In the genomic region with DNA sequence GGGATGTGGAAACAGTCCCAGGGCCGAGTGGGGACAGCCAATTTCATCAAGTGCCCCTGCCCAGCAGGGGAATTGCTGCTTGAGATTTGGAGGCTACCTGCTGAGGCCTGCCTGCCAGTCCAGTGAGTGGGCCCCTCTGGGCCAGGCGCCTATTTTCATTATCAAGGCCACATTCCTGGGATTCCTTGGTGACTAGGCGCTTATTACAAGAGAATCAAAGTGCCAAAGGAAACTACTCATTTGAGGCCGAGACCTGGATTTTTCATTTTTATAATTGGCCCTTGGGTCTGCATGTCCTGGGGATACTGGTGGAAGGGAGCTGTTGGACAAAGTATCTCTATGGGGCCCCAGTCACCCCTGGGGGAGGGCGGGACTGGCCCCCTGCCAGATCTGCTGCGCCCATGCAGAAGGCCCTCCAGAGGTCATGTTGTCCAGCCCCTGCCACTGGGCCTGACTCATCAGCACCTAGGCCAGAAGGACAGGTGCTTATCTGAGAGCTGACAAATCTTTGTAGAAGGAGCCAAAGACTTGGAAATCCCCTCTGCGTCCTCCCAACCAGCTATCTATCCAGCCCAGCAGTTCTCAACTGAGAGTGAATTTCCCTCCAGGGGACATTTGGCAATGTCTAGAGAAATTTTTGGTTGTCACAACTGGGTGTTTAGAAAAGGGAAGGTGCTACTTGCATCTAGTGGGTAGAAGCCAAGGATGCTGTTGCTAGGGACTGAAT, we compare ENCODE assay signal across 9 cellular contexts. TPM values are rescaled to one million over a fixed set of nuclear protein-coding genes. Genes with fewer than 3 reads are reported as not detected.
DNase-seq lines count a peak whose midpoint lies in the region; ATAC-seq and TF ChIP-seq lines count a peak whose summit lies in the region.
"Had no signal": no experiment of that assay in that cellular context is flagged by ENCODE, and none has a peak within 500 bp of the region (broad histone marks: within the 10 kb centered on the region; RNA-seq: fewer than 3 reads in every experiment).

No MANE protein-coding gene starts in this region.

- no peaks in the 10 kb centered on the region for H3K27me3 ChIP-seq in NT2/D1 (ENCODE audit: insufficient read depth, insufficient read length)
- no peaks in the 10 kb centered on the region for H3K27me3 ChIP-seq in gastroesophageal sphincter
- no peaks in the 10 kb centered on the region for H3K27me3 ChIP-seq in BE2C

- no peak overlapping the region for H3K4me3 ChIP-seq in NT2/D1 (ENCODE audit: insufficient read length, low read depth)
- H3K4me3 ChIP-seq in fibroblast of pulmonary artery (replicated peaks; ENCODE audit: low read depth, low read length): no peak overlapping the region
- no peak overlapping the region for H3K4me3 ChIP-seq in gastroesophageal sphincter
- no peak overlapping the region for H3K4me3 ChIP-seq in BE2C (ENCODE audit: low read depth, low read length)

- TF ChIP-seq EP300 in gastroesophageal sphincter (IDR thresholded peaks at IDR 0.05): no peak

- whole genome bisulfite sequencing in gastroesophageal sphincter (ENCODE audit: low coverage in 1 of 2), 2 donors: 31% methylated on average over 3 of the region's 7 CpGs; no CpG with 5 or more reads in 1 of the 2 donors

- DNase-seq in NT2/D1 (ENCODE audit: low read depth, low spot score) (peak; percentile 27), fibroblast of pulmonary artery (ENCODE audit: low read depth) (peak; percentile 84), stromal cell of bone marrow (ENCODE audit: low read depth) (peak; percentile 31), Kasumi-1 (lab: John Stamatoyannopoulos, UW) (no peak), activated gamma-delta T cell (lab: John Stamatoyannopoulos, UW) (no peak), BE2C (no peak)

- TF ChIP-seq CTCF in fibroblast of pulmonary artery (IDR thresholded peaks at IDR 0.05; ENCODE audit: low read length, missing control alignments) (no peak), gastroesophageal sphincter (IDR thresholded peaks at IDR 0.05) (no peak), BE2C (IDR thresholded peaks at IDR 0.05; ENCODE audit: low read depth, low read length) (no peak)

- TF ChIP-seq POLR2A in gastroesophageal sphincter (IDR thresholded peaks at IDR 0.05): no peak

- H3K36me3 ChIP-seq in NT2/D1 (ENCODE audit: insufficient read depth, insufficient read length, low read length) (no peaks in the 10 kb centered on the region), gastroesophageal sphincter (no peaks in the 10 kb centered on the region), BE2C (no peaks in the 10 kb centered on the region)

- H3K4me1 ChIP-seq in NT2/D1 (ENCODE audit: insufficient read depth, insufficient read length) (no peaks in the 10 kb centered on the region), gastroesophageal sphincter (peaks cover 0 to 6% (median 0%) of the 10 kb centered on the region in 3 donors), BE2C (no peaks in the 10 kb centered on the region)

- ATAC-seq in GM21619 (IDR thresholded peaks at IDR 0.05; ENCODE audit: unreplicated experiment): peak; percentile 55
- ATAC-seq in gastroesophageal sphincter: no peak

- H3K9ac ChIP-seq in NT2/D1 (ENCODE audit: insufficient read length, low read depth): no peak overlapping the region

- H3K9me3 ChIP-seq in NT2/D1 (ENCODE audit: insufficient read depth, low read length) (no peaks in the 10 kb centered on the region), gastroesophageal sphincter (no peaks in the 10 kb centered on the region), BE2C (no peaks in the 10 kb centered on the region; the same call in 1 of the 2 replicates)

- H3K27ac ChIP-seq in gastroesophageal sphincter: no peak overlapping the region

RNA-seq across cellular contexts. Expression of a gene that starts 45.6 kb away (rescaled TPM):
- total RNA-seq in gastroesophageal sphincter: not detected
- not detected for polyA plus RNA-seq in BE2C (2012; ENCODE audit: insufficient read depth, insufficient read length, low read depth)
- total RNA-seq: SK-MEL-5 had no signal

Comparison
In these comparisons a context has a peak if more than half of its experiments do, and no peak if none do; other contexts are left out.
1. DNase-seq: peak in NT2/D1 (single experiment), fibroblast of pulmonary artery (single experiment) and stromal cell of bone marrow (single experiment); none in Kasumi-1 (0 of 2), activated gamma-delta T cell (single experiment) and BE2C (single experiment).